Comparison of ENCODE assay signal across 11 cellular contexts in the genomic region with DNA sequence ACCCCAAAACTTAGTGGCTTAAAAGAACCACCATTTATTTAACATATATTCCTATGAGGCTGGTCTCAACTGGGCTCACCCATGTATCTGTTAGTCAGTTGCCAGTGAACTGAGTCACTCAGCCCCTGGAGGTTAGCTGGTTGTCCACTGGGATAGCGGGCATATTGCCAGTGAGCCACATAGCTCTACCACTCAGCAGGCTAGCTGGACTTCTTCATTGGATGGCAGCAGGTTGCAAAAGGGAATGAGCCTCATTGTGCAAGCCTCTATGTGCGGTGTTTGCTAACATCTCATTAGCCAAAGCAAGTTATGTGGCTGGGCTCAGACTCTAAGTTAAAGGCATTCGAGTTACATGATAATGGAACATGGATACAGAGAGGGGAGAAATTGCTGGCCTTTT. TPM values are rescaled to one million over a fixed set of nuclear protein-coding genes. Genes with fewer than 3 reads are reported as not detected.
DNase-seq lines count a peak whose midpoint lies in the region; ATAC-seq, FAIRE-seq and TF ChIP-seq lines count a peak whose summit lies in the region.
"Had no signal": no experiment of that assay in that cellular context is flagged by ENCODE, and none has a peak within 500 bp of the region (broad histone marks: within the 10 kb centered on the region; RNA-seq: fewer than 3 reads in every experiment).

No MANE protein-coding gene starts in this region.

- no peak overlapping the region for H2AFZ ChIP-seq in astrocyte (ENCODE audit: low read depth, low read length)

- H3K9me3 ChIP-seq in astrocyte (ENCODE audit: insufficient read depth, low read depth, low read length): no peaks in the 10 kb centered on the region
- H3K9me3 ChIP-seq in right lobe of liver: no peaks in the 10 kb centered on the region
- H3K9me3 ChIP-seq: Caco-2 had no signal

- no peaks in the 10 kb centered on the region for H3K79me2 ChIP-seq in astrocyte (ENCODE audit: insufficient read depth, low read length)

- no peak overlapping the region for H3K27ac Mint-ChIP-seq in astrocyte (ENCODE audit: unreplicated experiment)
- H3K27ac Mint-ChIP-seq in activated CD8-positive, alpha-beta memory T cell treated with anti-CD3 and anti-CD28 coated beads, Interleukin-2, amount 10 ng/mL, durations not matched to agents 7 days and 5 days: no peak overlapping the region

- H3K4me1 ChIP-seq in astrocyte (ENCODE audit: insufficient read depth, low read length): no peaks in the 10 kb centered on the region
- peaks cover 0 to 89% (median 36%) of the 10 kb centered on the region in 4 donors for H3K4me1 ChIP-seq in right lobe of liver

- ATAC-seq in right lobe of liver (peak; percentile 73 to 83 (median 78)), GM19351 (IDR thresholded peaks at IDR 0.05; ENCODE audit: unreplicated experiment) (no peak)
- ATAC-seq in activated CD8-positive, alpha-beta memory T cell treated with anti-CD3 and anti-CD28 coated beads, Interleukin-2, amount 10 ng/mL, durations not matched to agents 7 days and 5 days: no peak

- no peak for FAIRE-seq in astrocyte (lab: Jason Lieb, UNC)

- CTCF ChIA-PET in activated CD8-positive, alpha-beta memory T cell treated with anti-CD3 and anti-CD28 coated beads, Interleukin-2, amount 10 ng/mL, durations not matched to agents 7 days and 5 days (lab: Charles Lee): interaction anchor here (1.0 kb wide), 1 partner anchor 14 kb away, joined by 3 read pairs; no protein-coding TSS in a partner anchor

- WGBS in right lobe of liver (ENCODE audit: insufficient coverage, low coverage, low lambda C conversion rate, missing lambda C conversion rate): 38% methylated on average over 3 of the region's 3 CpGs

- peak; percentile 38 for TF ChIP-seq POLR2A in right lobe of liver (IDR thresholded peaks at IDR 0.05)

- H3K4me1 Mint-ChIP-seq in astrocyte (ENCODE audit: low read depth, unreplicated experiment): peaks cover 6% of the 10 kb centered on the region
- no peaks in the 10 kb centered on the region for H3K4me1 Mint-ChIP-seq in activated CD8-positive, alpha-beta memory T cell treated with anti-CD3 and anti-CD28 coated beads, Interleukin-2, amount 10 ng/mL, durations not matched to agents 7 days and 5 days

- H4K20me1 ChIP-seq in astrocyte (ENCODE audit: insufficient read depth, low read length): no peaks in the 10 kb centered on the region

- H3K4me3 Mint-ChIP-seq in astrocyte (ENCODE audit: unreplicated experiment): no peak overlapping the region
- no peak overlapping the region for H3K4me3 Mint-ChIP-seq in activated CD8-positive, alpha-beta memory T cell treated with anti-CD3 and anti-CD28 coated beads, Interleukin-2, amount 10 ng/mL, durations not matched to agents 7 days and 5 days

- H3K9me3 Mint-ChIP-seq in astrocyte (ENCODE audit: unreplicated experiment): no peaks in the 10 kb centered on the region
- H3K9me3 Mint-ChIP-seq in activated CD8-positive, alpha-beta memory T cell treated with anti-CD3 and anti-CD28 coated beads, Interleukin-2, amount 10 ng/mL, durations not matched to agents 7 days and 5 days (ENCODE audit: low read depth): no peaks in the 10 kb centered on the region

- intact Hi-C loops in right lobe of liver (cut with DNase I): no loop called here

- peaks cover 2% of the 10 kb centered on the region for H3K36me3 Mint-ChIP-seq in astrocyte (ENCODE audit: low read depth, unreplicated experiment)
- peaks cover 7% of the 10 kb centered on the region for H3K36me3 Mint-ChIP-seq in activated CD8-positive, alpha-beta memory T cell treated with anti-CD3 and anti-CD28 coated beads, Interleukin-2, amount 10 ng/mL, durations not matched to agents 7 days and 5 days

- no peak overlapping the region for H3K9ac ChIP-seq in astrocyte (ENCODE audit: low read length)

- TF ChIP-seq CTCF in AG10803 (conservative IDR thresholded peaks at IDR 0.05; ENCODE audit: low read length) (no peak), astrocyte (IDR thresholded peaks at IDR 0.05; ENCODE audit: insufficient read depth, low read depth, low read length) (no peak), right lobe of liver (IDR thresholded peaks at IDR 0.05) (no peak)

- H3K27me3 ChIP-seq in astrocyte (ENCODE audit: insufficient read depth, low read length): no peaks in the 10 kb centered on the region
- no peaks in the 10 kb centered on the region for H3K27me3 ChIP-seq in right lobe of liver

- H3K27ac ChIP-seq in astrocyte (ENCODE audit: low read depth, low read length): no peak overlapping the region
- H3K27ac ChIP-seq in right lobe of liver: peak overlapping the region in 2 of 3 donors; percentile 21 to 37

- no peaks in the 10 kb centered on the region for H3K27me3 Mint-ChIP-seq in astrocyte (ENCODE audit: low read depth, unreplicated experiment)
- no peaks in the 10 kb centered on the region for H3K27me3 Mint-ChIP-seq in activated CD8-positive, alpha-beta memory T cell treated with anti-CD3 and anti-CD28 coated beads, Interleukin-2, amount 10 ng/mL, durations not matched to agents 7 days and 5 days

- peak; percentile 80 for DNase-seq in AG10803 (ENCODE audit: low read depth)
- peak; percentile 91 for DNase-seq in HT1080 (ENCODE audit: low read depth)
- peak; percentile 43 for DNase-seq in astrocyte (ENCODE audit: low read depth)
- DNase-seq in right lobe of liver: peak; percentile 82 to 89 (median 83)
- no peak for DNase-seq in ureter (ENCODE audit: low spot score)
- DNase-seq in activated CD8-positive, alpha-beta memory T cell treated with anti-CD3 and anti-CD28 coated beads, Interleukin-2, amount 10 ng/mL, durations not matched to agents 7 days and 5 days: no peak
- DNase-seq in stimulated activated CD4-positive, alpha-beta T cell treated with anti-CD3 and anti-CD28 coated beads, Interleukin-12 subunit alpha, Interleukin-12 subunit beta, amount 100 ng/mL, for 4 hours: no peak
- DNase-seq: activated effector memory CD4-positive, alpha-beta T cell treated with Interleukin-2 at 50 U/mL for 16 hours; Caco-2; NCI-H345 had no signal

- no peak overlapping the region for H3K4me2 ChIP-seq in astrocyte (ENCODE audit: low read length)

- no peaks in the 10 kb centered on the region for H3K36me3 ChIP-seq in astrocyte (ENCODE audit: insufficient read depth, low read length)
- H3K36me3 ChIP-seq in right lobe of liver: no peaks in the 10 kb centered on the region

- H3K4me3 ChIP-seq in AG10803 (ENCODE audit: low read length): no peak overlapping the region
- no peak overlapping the region for H3K4me3 ChIP-seq in astrocyte (ENCODE audit: insufficient read depth, low read depth, low read length)
- no peak overlapping the region for H3K4me3 ChIP-seq in right lobe of liver

RNA-seq across cellular contexts. Expression of a gene that starts 8.5 kb away (rescaled TPM):
- 10.5 and 12.1 TPM in 2 replicates for total RNA-seq in HT1080 (2014; rRNA removed; shearing (Covaris generic))
- 11.4 and 12.9 TPM in 2 replicates for polyA plus RNA-seq in HT1080 (2015; cell fraction: cytosol; rRNA removed)
- 30.4 and 33.7 TPM in 2 replicates for polyA plus RNA-seq in HT1080 (2015; cell fraction: nucleus; rRNA removed)
- total RNA-seq in astrocyte (16.2 and 19.0 TPM in 2 replicates), right lobe of liver (10 to 100 TPM; 47.5 to 70.3 (median 54.5) TPM), ureter (20.8 TPM)
- total RNA-seq in activated CD8-positive, alpha-beta memory T cell treated with anti-CD3 and anti-CD28 coated beads, Interleukin-2, amount 10 ng/mL, durations not matched to agents 7 days and 5 days: 1 to 10 TPM; 5.2 to 6.2 TPM

RNA-seq across cellular contexts. Expression of a gene that starts 8.7 kb away (rescaled TPM):
- 22.2 and 28.0 TPM in 2 replicates for total RNA-seq in HT1080 (2014; rRNA removed; shearing (Covaris generic))
- polyA plus RNA-seq in HT1080 (2015; cell fraction: cytosol; rRNA removed): 25.8 and 30.4 TPM in 2 replicates
- polyA plus RNA-seq in HT1080 (2015; cell fraction: nucleus; rRNA removed): 38.6 and 41.2 TPM in 2 replicates
- total RNA-seq in astrocyte (17.3 and 17.8 TPM in 2 replicates), right lobe of liver (10 to 100 TPM; 28.9 to 37.4 (median 32.9) TPM), ureter (35.0 TPM)
- total RNA-seq in activated CD8-positive, alpha-beta memory T cell treated with anti-CD3 and anti-CD28 coated beads, Interleukin-2, amount 10 ng/mL, durations not matched to agents 7 days and 5 days: 10 to 100 TPM; 24.4 to 25.5 TPM

Comparison
In these comparisons a context has a peak if more than half of its experiments do, and no peak if none do; other contexts are left out.
1. DNase-seq: peak in AG10803 (single experiment), HT1080 (single experiment), astrocyte (single experiment) and right lobe of liver (3 of 3); none in ureter (single experiment), activated CD8-positive, alpha-beta memory T cell treated with anti-CD3 and anti-CD28 coated beads, Interleukin-2, amount 10 ng/mL, durations not matched to agents 7 days and 5 days (single experiment) and stimulated activated CD4-positive, alpha-beta T cell treated with anti-CD3 and anti-CD28 coated beads, Interleukin-12 subunit alpha, Interleukin-12 subunit beta, amount 100 ng/mL, for 4 hours (single experiment).
2. ATAC-seq: peak in right lobe of liver (4 of 4); none in activated CD8-positive, alpha-beta memory T cell treated with anti-CD3 and anti-CD28 coated beads, Interleukin-2, amount 10 ng/mL, durations not matched to agents 7 days and 5 days (single experiment) and GM19351 (single experiment).